In the genomic region with DNA sequence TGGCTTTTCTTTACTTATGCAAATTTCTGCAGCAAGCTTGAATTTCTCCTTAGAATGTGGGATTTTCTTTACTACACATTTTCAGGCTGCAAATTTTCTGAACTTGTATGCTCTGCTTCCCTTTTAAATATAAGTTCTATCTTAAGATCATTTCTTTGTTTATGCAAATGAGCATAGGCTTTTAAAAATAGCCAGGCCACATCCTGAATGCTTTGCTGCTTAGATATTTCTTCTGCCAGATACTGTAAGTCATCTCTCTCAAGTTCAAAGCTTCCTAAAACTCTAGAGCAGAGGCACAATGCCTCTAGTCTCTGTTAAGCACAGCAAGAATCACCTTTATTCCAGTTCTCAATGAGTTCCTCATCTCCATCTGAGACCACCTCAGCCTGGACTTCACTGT, we compare ENCODE assay signal across 39 cellular contexts.
"Had no signal": no experiment of that assay in that cellular context is flagged by ENCODE, and none has a peak within 500 bp of the region (broad histone marks: within the 10 kb centered on the region; RNA-seq: fewer than 3 reads in every experiment).

No MANE protein-coding gene starts in this region.

- H3K4me1 Mint-ChIP-seq: activated naive CD4-positive, alpha-beta T cell treated with anti-CD3 and anti-CD28 coated beads, Interleukin-2, amount 10 ng/mL, durations not matched to agents 7 days and 5 days; activated naive CD4-positive, alpha-beta T cell treated with anti-CD3 and anti-CD28 coated beads, Interleukin-2, amount 50 U/mL, for 24 hours; activated naive CD8-positive, alpha-beta T cell treated with anti-CD3 and anti-CD28 coated beads for 36 hours; activated naive CD8-positive, alpha-beta T cell treated with anti-CD3 and anti-CD28 coated beads, Interleukin-2, amount 10 ng/mL, durations not matched to agents 7 days and 5 days; activated naive CD8-positive, alpha-beta T cell treated with anti-CD3 and anti-CD28 coated beads, Interleukin-2, amount 50 U/mL, for 24 hours; activated T-helper 17 cell treated with anti-CD3 and anti-CD28 coated beads, Interleukin-2, amount 50 U/mL, for 72 hours; brain; central memory CD8-positive, alpha-beta T cell had no signal

- H3K36me3 ChIP-seq: adrenal gland, ascending aorta, brain microvascular endothelial cell, breast epithelium, cardiac muscle cell had no signal

- H3K4me3 Mint-ChIP-seq: activated naive CD4-positive, alpha-beta T cell treated with anti-CD3 and anti-CD28 coated beads for 36 hours; activated naive CD4-positive, alpha-beta T cell treated with anti-CD3 and anti-CD28 coated beads, Interleukin-2, amount 10 ng/mL, durations not matched to agents 7 days and 5 days; activated naive CD4-positive, alpha-beta T cell treated with anti-CD3 and anti-CD28 coated beads, Interleukin-2, amount 50 U/mL, for 24 hours; activated naive CD8-positive, alpha-beta T cell; activated naive CD8-positive, alpha-beta T cell treated with anti-CD3 and anti-CD28 coated beads for 36 hours; activated naive CD8-positive, alpha-beta T cell treated with anti-CD3 and anti-CD28 coated beads, Interleukin-2, amount 10 ng/mL, durations not matched to agents 7 days and 5 days; activated naive CD8-positive, alpha-beta T cell treated with anti-CD3 and anti-CD28 coated beads, Interleukin-2, amount 50 U/mL, for 24 hours; activated T-cell treated with anti-CD3 and anti-CD28 coated beads, Interleukin-2, amount 50 U/mL, for 24 hours; activated T-cell treated with anti-CD3 and anti-CD28 coated beads, Interleukin-2, amount 50 U/mL, for 4 hours; activated T-cell treated with anti-CD3 and anti-CD28 coated beads, Interleukin-2, amount 50 U/mL, for 72 hours; activated T-helper 1 cell treated with anti-CD3 and anti-CD28 coated beads, Interleukin-12 subunit alpha, Interleukin-12 subunit beta, Interleukin-2, Interleukin-4 antibody, amounts not matched to agents 30 ng/mL and 10 ng/mL and 1 ng/mL, durations not matched to agents 14 hours and 24 hours and 36 hours; activated T-helper 17 cell treated with anti-CD3 and anti-CD28 coated beads, Interleukin-2, amount 50 U/mL, for 72 hours; brain; central memory CD8-positive, alpha-beta T cell had no signal

- H3K27me3 Mint-ChIP-seq: activated naive CD4-positive, alpha-beta T cell treated with anti-CD3 and anti-CD28 coated beads, Interleukin-2, amount 10 ng/mL, durations not matched to agents 7 days and 5 days; activated naive CD4-positive, alpha-beta T cell treated with anti-CD3 and anti-CD28 coated beads, Interleukin-2, amount 50 U/mL, for 24 hours; activated naive CD8-positive, alpha-beta T cell; activated naive CD8-positive, alpha-beta T cell treated with anti-CD3 and anti-CD28 coated beads for 36 hours; activated naive CD8-positive, alpha-beta T cell treated with anti-CD3 and anti-CD28 coated beads, Interleukin-2, amount 10 ng/mL, durations not matched to agents 7 days and 5 days; activated naive CD8-positive, alpha-beta T cell treated with anti-CD3 and anti-CD28 coated beads, Interleukin-2, amount 50 U/mL, for 24 hours; activated T-cell treated with anti-CD3 and anti-CD28 coated beads, Interleukin-2, amount 50 U/mL, for 24 hours; activated T-helper 17 cell treated with anti-CD3 and anti-CD28 coated beads, Interleukin-2, amount 50 U/mL, for 72 hours; brain; central memory CD8-positive, alpha-beta T cell had no signal

- H3K27ac Mint-ChIP-seq: activated naive CD4-positive, alpha-beta T cell treated with anti-CD3 and anti-CD28 coated beads for 36 hours; activated naive CD4-positive, alpha-beta T cell treated with anti-CD3 and anti-CD28 coated beads, Interleukin-2, amount 10 ng/mL, durations not matched to agents 7 days and 5 days; activated naive CD4-positive, alpha-beta T cell treated with anti-CD3 and anti-CD28 coated beads, Interleukin-2, amount 50 U/mL, for 24 hours; activated naive CD4-positive, alpha-beta T cell treated with anti-CD3 and anti-CD28 coated beads, Interleukin-2, amount 50 U/mL, for 72 hours; activated naive CD8-positive, alpha-beta T cell; activated naive CD8-positive, alpha-beta T cell treated with anti-CD3 and anti-CD28 coated beads for 36 hours; activated naive CD8-positive, alpha-beta T cell treated with anti-CD3 and anti-CD28 coated beads, Interleukin-2, amount 10 ng/mL, durations not matched to agents 7 days and 5 days; activated naive CD8-positive, alpha-beta T cell treated with anti-CD3 and anti-CD28 coated beads, Interleukin-2, amount 50 U/mL, for 24 hours; activated T-cell treated with anti-CD3 and anti-CD28 coated beads, Interleukin-2, amount 50 U/mL, for 24 hours; activated T-cell treated with anti-CD3 and anti-CD28 coated beads, Interleukin-2, amount 50 U/mL, for 72 hours; activated T-helper 1 cell treated with anti-CD3 and anti-CD28 coated beads, Interleukin-12 subunit alpha, Interleukin-12 subunit beta, Interleukin-2, Interleukin-4 antibody, amounts not matched to agents 30 ng/mL and 10 ng/mL and 1 ng/mL, durations not matched to agents 14 hours and 24 hours and 36 hours; activated T-helper 17 cell treated with anti-CD3 and anti-CD28 coated beads, Interleukin-2, amount 50 U/mL, for 72 hours; activated T-helper 2 cell treated with anti-CD3 and anti-CD28 coated beads, Interferon-gamma antibody, Interleukin-2, Interleukin-4, amounts not matched to agents 10 μg/mL and 5 μg/mL and 100 μg/mL, durations not matched to agents 14 hours and 24 hours and 36 hours; brain had no signal

- H3K9me3 ChIP-seq: adrenal gland, ascending aorta, body of pancreas had no signal

- H3K4me1 ChIP-seq: adrenal gland, ascending aorta, body of pancreas, breast epithelium had no signal

- H3K36me3 Mint-ChIP-seq: activated naive CD4-positive, alpha-beta T cell treated with anti-CD3 and anti-CD28 coated beads, Interleukin-2, amount 10 ng/mL, durations not matched to agents 7 days and 5 days; activated naive CD4-positive, alpha-beta T cell treated with anti-CD3 and anti-CD28 coated beads, Interleukin-2, amount 50 U/mL, for 24 hours; activated naive CD8-positive, alpha-beta T cell; activated naive CD8-positive, alpha-beta T cell treated with anti-CD3 and anti-CD28 coated beads for 36 hours; activated naive CD8-positive, alpha-beta T cell treated with anti-CD3 and anti-CD28 coated beads, Interleukin-2, amount 10 ng/mL, durations not matched to agents 7 days and 5 days; brain had no signal

- DNase-seq: activated effector memory CD4-positive, alpha-beta T cell treated with anti-CD3 and anti-CD28 coated beads, Interleukin-2, amount 50 U/mL, for 16 hours; activated effector memory CD4-positive, alpha-beta T cell treated with Interleukin-2 at 50 U/mL for 16 hours; activated gamma-delta T cell; activated gamma-delta T cell treated with Interleukin-2 at 50 U/mL for 16 hours; activated naive CD4-positive, alpha-beta T cell; activated naive CD4-positive, alpha-beta T cell treated with anti-CD3 and anti-CD28 coated beads for 36 hours; activated naive CD4-positive, alpha-beta T cell treated with anti-CD3 and anti-CD28 coated beads, Interleukin-2, amount 10 ng/mL, durations not matched to agents 7 days and 5 days; activated naive CD4-positive, alpha-beta T cell treated with anti-CD3 and anti-CD28 coated beads, Interleukin-2, amount 50 U/mL, for 16 hours; activated naive CD4-positive, alpha-beta T cell treated with Interleukin-2 at 50 U/mL for 16 hours; activated naive CD8-positive, alpha-beta T cell treated with anti-CD3 and anti-CD28 coated beads for 36 hours; activated naive CD8-positive, alpha-beta T cell treated with anti-CD3 and anti-CD28 coated beads, Interleukin-2, amount 10 ng/mL, durations not matched to agents 7 days and 5 days; activated naive CD8-positive, alpha-beta T cell treated with anti-CD3 and anti-CD28 coated beads, Interleukin-2, amount 50 U/mL, for 24 hours; activated T-cell treated with anti-CD3 and anti-CD28 coated beads, Interleukin-2, amount 50 U/mL, for 24 hours; activated T-cell treated with anti-CD3 and anti-CD28 coated beads, Interleukin-2, amount 50 U/mL, for 4 hours; activated T-cell treated with anti-CD3 and anti-CD28 coated beads, Interleukin-2, amount 50 U/mL, for 48 hours; activated T-cell treated with anti-CD3 and anti-CD28 coated beads, Interleukin-2, amount 50 U/mL, for 72 hours; adrenal gland; amniotic stem cell; amygdala; anterior cingulate cortex; aorta; body of pancreas; brain microvascular endothelial cell; caudate nucleus; central memory CD4-positive, alpha-beta T cell; cerebellar nuclear complex had no signal

- H3K4me3 ChIP-seq: adrenal gland, ascending aorta, body of pancreas, breast epithelium, cardiac muscle cell had no signal

- H3K27ac ChIP-seq: adrenal gland, ascending aorta, body of pancreas, brain microvascular endothelial cell, breast epithelium, cardiac muscle cell had no signal

- H3K27me3 ChIP-seq: adrenal gland, ascending aorta, body of pancreas, brain microvascular endothelial cell, breast epithelium, cardiac muscle cell had no signal

- FAIRE-seq: bronchial epithelial cell, colon had no signal

- ATAC-seq: activated naive CD4-positive, alpha-beta T cell treated with anti-CD3 and anti-CD28 coated beads, Interleukin-2, amount 50 U/mL, for 72 hours; activated naive CD8-positive, alpha-beta T cell treated with anti-CD3 and anti-CD28 coated beads, Interleukin-2, amount 50 U/mL, for 24 hours; activated T-cell treated with anti-CD3 and anti-CD28 coated beads, Interleukin-2, amount 50 U/mL, for 4 hours; activated T-cell treated with anti-CD3 and anti-CD28 coated beads, Interleukin-2, amount 50 U/mL, for 72 hours; activated T-helper 17 cell treated with anti-CD3 and anti-CD28 coated beads, Interleukin-2, amount 50 U/mL, for 72 hours; body of pancreas had no signal
